Comparison of ENCODE assay signal across 1 cellular context in the genomic region with DNA sequence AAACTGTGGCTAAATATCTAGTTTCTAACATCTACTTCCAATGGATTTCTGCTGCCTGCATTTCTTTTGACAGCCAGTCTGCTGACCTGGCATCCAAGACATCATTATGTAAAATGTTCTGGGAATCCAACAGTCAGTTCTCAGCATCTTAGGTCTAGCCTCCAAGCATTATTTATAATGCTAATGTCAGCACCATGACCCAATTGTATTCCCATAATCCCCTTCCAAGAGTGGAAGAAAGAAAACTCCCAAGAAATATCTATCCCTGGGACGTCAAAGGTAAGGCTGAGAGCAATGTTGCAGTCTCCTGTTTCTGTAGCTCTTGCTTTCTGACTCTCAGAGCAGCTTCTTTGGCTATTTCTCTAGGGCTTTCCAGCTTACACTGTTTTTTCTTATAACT.
TF ChIP-seq lines count a peak whose summit lies in the region.

No MANE protein-coding gene starts in this region.

TF ChIP-seq in GM23338, 12 proteins besides CTCF, POLR2A, EP300 and RAD21 (continued from another document):
- TF ChIP-seq, protein P1, sequence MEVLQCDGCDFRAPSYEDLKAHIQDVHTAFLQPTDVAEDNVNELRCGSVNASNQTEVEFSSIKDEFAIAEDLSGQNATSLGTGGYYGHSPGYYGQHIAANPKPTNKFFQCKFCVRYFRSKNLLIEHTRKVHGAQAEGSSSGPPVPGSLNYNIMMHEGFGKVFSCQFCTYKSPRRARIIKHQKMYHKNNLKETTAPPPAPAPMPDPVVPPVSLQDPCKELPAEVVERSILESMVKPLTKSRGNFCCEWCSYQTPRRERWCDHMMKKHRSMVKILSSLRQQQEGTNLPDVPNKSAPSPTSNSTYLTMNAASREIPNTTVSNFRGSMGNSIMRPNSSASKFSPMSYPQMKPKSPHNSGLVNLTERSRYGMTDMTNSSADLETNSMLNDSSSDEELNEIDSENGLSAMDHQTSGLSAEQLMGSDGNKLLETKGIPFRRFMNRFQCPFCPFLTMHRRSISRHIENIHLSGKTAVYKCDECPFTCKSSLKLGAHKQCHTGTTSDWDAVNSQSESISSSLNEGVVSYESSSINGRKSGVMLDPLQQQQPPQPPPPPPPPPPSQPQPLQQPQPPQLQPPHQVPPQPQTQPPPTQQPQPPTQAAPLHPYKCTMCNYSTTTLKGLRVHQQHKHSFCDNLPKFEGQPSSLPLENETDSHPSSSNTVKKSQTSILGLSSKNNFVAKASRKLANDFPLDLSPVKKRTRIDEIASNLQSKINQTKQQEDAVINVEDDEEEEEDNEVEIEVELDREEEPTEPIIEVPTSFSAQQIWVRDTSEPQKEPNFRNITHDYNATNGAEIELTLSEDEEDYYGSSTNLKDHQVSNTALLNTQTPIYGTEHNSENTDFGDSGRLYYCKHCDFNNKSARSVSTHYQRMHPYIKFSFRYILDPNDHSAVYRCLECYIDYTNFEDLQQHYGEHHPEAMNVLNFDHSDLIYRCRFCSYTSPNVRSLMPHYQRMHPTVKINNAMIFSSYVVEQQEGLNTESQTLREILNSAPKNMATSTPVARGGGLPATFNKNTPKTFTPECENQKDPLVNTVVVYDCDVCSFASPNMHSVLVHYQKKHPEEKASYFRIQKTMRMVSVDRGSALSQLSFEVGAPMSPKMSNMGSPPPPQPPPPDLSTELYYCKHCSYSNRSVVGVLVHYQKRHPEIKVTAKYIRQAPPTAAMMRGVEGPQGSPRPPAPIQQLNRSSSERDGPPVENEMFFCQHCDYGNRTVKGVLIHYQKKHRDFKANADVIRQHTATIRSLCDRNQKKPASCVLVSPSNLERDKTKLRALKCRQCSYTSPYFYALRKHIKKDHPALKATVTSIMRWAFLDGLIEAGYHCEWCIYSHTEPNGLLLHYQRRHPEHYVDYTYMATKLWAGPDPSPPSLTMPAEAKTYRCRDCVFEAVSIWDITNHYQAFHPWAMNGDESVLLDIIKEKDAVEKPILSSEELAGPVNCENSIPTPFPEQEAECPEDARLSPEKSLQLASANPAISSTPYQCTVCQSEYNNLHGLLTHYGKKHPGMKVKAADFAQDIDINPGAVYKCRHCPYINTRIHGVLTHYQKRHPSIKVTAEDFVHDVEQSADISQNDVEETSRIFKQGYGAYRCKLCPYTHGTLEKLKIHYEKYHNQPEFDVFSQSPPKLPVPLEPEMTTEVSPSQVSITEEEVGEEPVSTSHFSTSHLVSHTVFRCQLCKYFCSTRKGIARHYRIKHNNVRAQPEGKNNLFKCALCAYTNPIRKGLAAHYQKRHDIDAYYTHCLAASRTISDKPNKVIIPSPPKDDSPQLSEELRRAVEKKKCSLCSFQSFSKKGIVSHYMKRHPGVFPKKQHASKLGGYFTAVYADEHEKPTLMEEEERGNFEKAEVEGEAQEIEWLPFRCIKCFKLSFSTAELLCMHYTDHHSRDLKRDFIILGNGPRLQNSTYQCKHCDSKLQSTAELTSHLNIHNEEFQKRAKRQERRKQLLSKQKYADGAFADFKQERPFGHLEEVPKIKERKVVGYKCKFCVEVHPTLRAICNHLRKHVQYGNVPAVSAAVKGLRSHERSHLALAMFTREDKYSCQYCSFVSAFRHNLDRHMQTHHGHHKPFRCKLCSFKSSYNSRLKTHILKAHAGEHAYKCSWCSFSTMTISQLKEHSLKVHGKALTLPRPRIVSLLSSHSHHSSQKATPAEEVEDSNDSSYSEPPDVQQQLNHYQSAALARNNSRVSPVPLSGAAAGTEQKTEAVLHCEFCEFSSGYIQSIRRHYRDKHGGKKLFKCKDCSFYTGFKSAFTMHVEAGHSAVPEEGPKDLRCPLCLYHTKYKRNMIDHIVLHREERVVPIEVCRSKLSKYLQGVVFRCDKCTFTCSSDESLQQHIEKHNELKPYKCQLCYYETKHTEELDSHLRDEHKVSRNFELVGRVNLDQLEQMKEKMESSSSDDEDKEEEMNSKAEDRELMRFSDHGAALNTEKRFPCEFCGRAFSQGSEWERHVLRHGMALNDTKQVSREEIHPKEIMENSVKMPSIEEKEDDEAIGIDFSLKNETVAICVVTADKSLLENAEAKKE (CRISPR knock-in tag; IDR thresholded peaks at IDR 0.05) = no peak
- TF ChIP-seq EZH2 (IDR thresholded peaks at IDR 0.05; ENCODE audit: low read depth, unreplicated experiment) (no peak), POLR2AphosphoS5 (IDR thresholded peaks at IDR 0.05; ENCODE audit: low read depth) (no peak), STAT1 (IDR thresholded peaks at IDR 0.05; ENCODE audit: unreplicated experiment) (no peak), EZH2phosphoT487 (IDR thresholded peaks at IDR 0.05; ENCODE audit: unreplicated experiment) (no peak), ZNF331 (CRISPR knock-in tag; IDR thresholded peaks at IDR 0.05; ENCODE audit: low read depth) (no peak), JUNB (IDR thresholded peaks at IDR 0.05; ENCODE audit: unreplicated experiment) (no peak), CREB1 (CRISPR knock-in tag; IDR thresholded peaks at IDR 0.05; ENCODE audit: low read depth) (no peak), NANOG (IDR thresholded peaks at IDR 0.05; ENCODE audit: borderline replicate concordance) (no peak)
- TF ChIP-seq, protein P2, sequence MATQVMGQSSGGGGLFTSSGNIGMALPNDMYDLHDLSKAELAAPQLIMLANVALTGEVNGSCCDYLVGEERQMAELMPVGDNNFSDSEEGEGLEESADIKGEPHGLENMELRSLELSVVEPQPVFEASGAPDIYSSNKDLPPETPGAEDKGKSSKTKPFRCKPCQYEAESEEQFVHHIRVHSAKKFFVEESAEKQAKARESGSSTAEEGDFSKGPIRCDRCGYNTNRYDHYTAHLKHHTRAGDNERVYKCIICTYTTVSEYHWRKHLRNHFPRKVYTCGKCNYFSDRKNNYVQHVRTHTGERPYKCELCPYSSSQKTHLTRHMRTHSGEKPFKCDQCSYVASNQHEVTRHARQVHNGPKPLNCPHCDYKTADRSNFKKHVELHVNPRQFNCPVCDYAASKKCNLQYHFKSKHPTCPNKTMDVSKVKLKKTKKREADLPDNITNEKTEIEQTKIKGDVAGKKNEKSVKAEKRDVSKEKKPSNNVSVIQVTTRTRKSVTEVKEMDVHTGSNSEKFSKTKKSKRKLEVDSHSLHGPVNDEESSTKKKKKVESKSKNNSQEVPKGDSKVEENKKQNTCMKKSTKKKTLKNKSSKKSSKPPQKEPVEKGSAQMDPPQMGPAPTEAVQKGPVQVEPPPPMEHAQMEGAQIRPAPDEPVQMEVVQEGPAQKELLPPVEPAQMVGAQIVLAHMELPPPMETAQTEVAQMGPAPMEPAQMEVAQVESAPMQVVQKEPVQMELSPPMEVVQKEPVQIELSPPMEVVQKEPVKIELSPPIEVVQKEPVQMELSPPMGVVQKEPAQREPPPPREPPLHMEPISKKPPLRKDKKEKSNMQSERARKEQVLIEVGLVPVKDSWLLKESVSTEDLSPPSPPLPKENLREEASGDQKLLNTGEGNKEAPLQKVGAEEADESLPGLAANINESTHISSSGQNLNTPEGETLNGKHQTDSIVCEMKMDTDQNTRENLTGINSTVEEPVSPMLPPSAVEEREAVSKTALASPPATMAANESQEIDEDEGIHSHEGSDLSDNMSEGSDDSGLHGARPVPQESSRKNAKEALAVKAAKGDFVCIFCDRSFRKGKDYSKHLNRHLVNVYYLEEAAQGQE (IDR thresholded peaks at IDR 0.05; ENCODE audit: unreplicated experiment) = no peak
- TF ChIP-seq, protein P3, sequence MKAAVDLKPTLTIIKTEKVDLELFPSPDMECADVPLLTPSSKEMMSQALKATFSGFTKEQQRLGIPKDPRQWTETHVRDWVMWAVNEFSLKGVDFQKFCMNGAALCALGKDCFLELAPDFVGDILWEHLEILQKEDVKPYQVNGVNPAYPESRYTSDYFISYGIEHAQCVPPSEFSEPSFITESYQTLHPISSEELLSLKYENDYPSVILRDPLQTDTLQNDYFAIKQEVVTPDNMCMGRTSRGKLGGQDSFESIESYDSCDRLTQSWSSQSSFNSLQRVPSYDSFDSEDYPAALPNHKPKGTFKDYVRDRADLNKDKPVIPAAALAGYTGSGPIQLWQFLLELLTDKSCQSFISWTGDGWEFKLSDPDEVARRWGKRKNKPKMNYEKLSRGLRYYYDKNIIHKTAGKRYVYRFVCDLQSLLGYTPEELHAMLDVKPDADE (IDR thresholded peaks at IDR 0.05) = no peak
